Comparison of ENCODE assay signal across 16 cellular contexts in genomic region chr20:23126281-23127061, GRCh38. TPM values are rescaled to one million over a fixed set of nuclear protein-coding genes. Genes with fewer than 3 reads are reported as not detected.
A peak's percentile ranks its signal among the peaks of the same experiment; 100 is the strongest.
DNase-seq lines count a peak whose midpoint lies in the region; ATAC-seq and TF ChIP-seq lines count a peak whose summit lies in the region.
"Had no signal": no experiment of that assay in that cellular context is flagged by ENCODE, and none has a peak within 500 bp of the region (broad histone marks: within the 10 kb centered on the region; RNA-seq: fewer than 3 reads in every experiment).

No MANE protein-coding gene starts in this region.

- WGBS in adrenal gland, 4 donors, result 59 to 77% (median 72%) methylated on average over 9 to 12 of the region's 12 CpGs

- H3K27ac Mint-ChIP-seq in activated CD4-positive, alpha-beta T cell treated with anti-CD3 and anti-CD28 coated beads, Interleukin-2, amount 10 ng/mL, durations not matched to agents 7 days and 5 days, result peak overlapping the region; percentile 60
- H3K27ac Mint-ChIP-seq: activated CD4-positive, alpha-beta memory T cell treated with anti-CD3 and anti-CD28 coated beads for 36 hours; activated naive CD4-positive, alpha-beta T cell treated with anti-CD3 and anti-CD28 coated beads, Interleukin-2, amount 50 U/mL, for 24 hours had no signal

- intact Hi-C loops in adrenal gland (cut with DNase I), result no loop called here
- intact Hi-C loops in upper lobe of right lung (cut with DNase I), result no loop called here
- intact Hi-C loops in ascending aorta (cut with DNase I), result no loop called here

- no peak for TF ChIP-seq CTCF in adrenal gland (IDR thresholded peaks at IDR 0.05)
- no peak for TF ChIP-seq CTCF in upper lobe of right lung (IDR thresholded peaks at IDR 0.05)
- TF ChIP-seq CTCF in ascending aorta (IDR thresholded peaks at IDR 0.05), result no peak

- H3K4me1 ChIP-seq in adrenal gland (replicated peaks in 1 of 2), result peaks cover 12 to 28% of the 10 kb centered on the region in 2 donors
- H3K4me1 ChIP-seq in upper lobe of right lung, result peaks cover 22% of the 10 kb centered on the region
- no peaks in the 10 kb centered on the region for H3K4me1 ChIP-seq in ascending aorta

- H3K9me3 Mint-ChIP-seq in activated CD4-positive, alpha-beta T cell treated with anti-CD3 and anti-CD28 coated beads, Interleukin-2, amount 10 ng/mL, durations not matched to agents 7 days and 5 days, result no peaks in the 10 kb centered on the region
- H3K9me3 Mint-ChIP-seq: activated CD4-positive, alpha-beta memory T cell treated with anti-CD3 and anti-CD28 coated beads for 36 hours; activated naive CD4-positive, alpha-beta T cell treated with anti-CD3 and anti-CD28 coated beads, Interleukin-2, amount 50 U/mL, for 24 hours had no signal

- TF ChIP-seq POLR2A in adrenal gland (IDR thresholded peaks at IDR 0.05), result no peak

- H3K27ac ChIP-seq in adrenal gland (peak overlapping the region in 3 of 5 donors; percentile 49 to 81 (median 52)), upper lobe of right lung (peak overlapping the region; percentile 58), ascending aorta (peak overlapping the region in 1 of 2 donors; percentile 44)
- H3K27ac ChIP-seq: parathyroid adenoma, suprapubic skin had no signal

- H3K36me3 Mint-ChIP-seq in activated CD4-positive, alpha-beta T cell treated with anti-CD3 and anti-CD28 coated beads, Interleukin-2, amount 10 ng/mL, durations not matched to agents 7 days and 5 days (ENCODE audit: low read depth), result no peaks in the 10 kb centered on the region
- H3K36me3 Mint-ChIP-seq: activated CD4-positive, alpha-beta memory T cell treated with anti-CD3 and anti-CD28 coated beads for 36 hours; activated naive CD4-positive, alpha-beta T cell treated with anti-CD3 and anti-CD28 coated beads, Interleukin-2, amount 50 U/mL, for 24 hours had no signal

- no peaks in the 10 kb centered on the region for H3K4me1 Mint-ChIP-seq in activated CD4-positive, alpha-beta T cell treated with anti-CD3 and anti-CD28 coated beads, Interleukin-2, amount 10 ng/mL, durations not matched to agents 7 days and 5 days
- H3K4me1 Mint-ChIP-seq: activated naive CD4-positive, alpha-beta T cell treated with anti-CD3 and anti-CD28 coated beads, Interleukin-2, amount 50 U/mL, for 24 hours had no signal

- CTCF ChIA-PET in activated CD4-positive, alpha-beta T cell treated with anti-CD3 and anti-CD28 coated beads, Interleukin-2, amount 10 ng/mL, durations not matched to agents 7 days and 5 days (lab: Charles Lee), result interaction anchor here (0.7 kb wide), 1 partner anchor 25 kb away, joined by 3 read pairs; no protein-coding TSS in a partner anchor

- no peaks in the 10 kb centered on the region for H3K27me3 ChIP-seq in adrenal gland
- H3K27me3 ChIP-seq in upper lobe of right lung, result no peaks in the 10 kb centered on the region
- no peaks in the 10 kb centered on the region for H3K27me3 ChIP-seq in ascending aorta
- H3K27me3 ChIP-seq: suprapubic skin had no signal

- no peaks in the 10 kb centered on the region for H3K9me3 ChIP-seq in adrenal gland (replicated peaks in 1 of 3)
- no peaks in the 10 kb centered on the region for H3K9me3 ChIP-seq in upper lobe of right lung
- H3K9me3 ChIP-seq in ascending aorta, result no peaks in the 10 kb centered on the region
- H3K9me3 ChIP-seq: suprapubic skin had no signal

- DNase-seq in activated CD4-positive, alpha-beta T cell treated with anti-CD3 and anti-CD28 coated beads, Interleukin-2, amount 10 ng/mL, durations not matched to agents 7 days and 5 days, result no peak
- DNase-seq in activated CD4-positive, alpha-beta T cell treated with anti-CD3 and anti-CD28 coated beads, Interleukin-2, amount 50 U/mL, for 48 hours, result no peak
- DNase-seq in adrenal gland (peak in 1 of 7 donors; percentile 19), mesenteric fat pad (ENCODE audit: low spot score) (peak; percentile 86), upper lobe of right lung (peak; percentile 64), GM19238 (ENCODE audit: insufficient read length, low spot score) (no peak), RKO (ENCODE audit: low spot score) (no peak), ascending aorta (ENCODE audit: low spot score in 2 of 2) (no peak)
- DNase-seq: activated CD4-positive, alpha-beta memory T cell treated with anti-CD3 and anti-CD28 coated beads for 36 hours; NCI-H510A treated with DMSO at 0.1 percent for 48 hours had no signal

- no peaks in the 10 kb centered on the region for H3K27me3 Mint-ChIP-seq in activated CD4-positive, alpha-beta T cell treated with anti-CD3 and anti-CD28 coated beads, Interleukin-2, amount 10 ng/mL, durations not matched to agents 7 days and 5 days
- H3K27me3 Mint-ChIP-seq: activated CD4-positive, alpha-beta memory T cell treated with anti-CD3 and anti-CD28 coated beads for 36 hours had no signal

- POLR2A ChIA-PET in activated CD4-positive, alpha-beta T cell treated with anti-CD3 and anti-CD28 coated beads, Interleukin-2, amount 10 ng/mL, durations not matched to agents 7 days and 5 days (lab: Charles Lee), result no interaction called here

- H3K4me3 Mint-ChIP-seq in activated CD4-positive, alpha-beta T cell treated with anti-CD3 and anti-CD28 coated beads, Interleukin-2, amount 10 ng/mL, durations not matched to agents 7 days and 5 days, result no peak overlapping the region
- H3K4me3 Mint-ChIP-seq: activated CD4-positive, alpha-beta memory T cell treated with anti-CD3 and anti-CD28 coated beads for 36 hours; activated naive CD4-positive, alpha-beta T cell treated with anti-CD3 and anti-CD28 coated beads, Interleukin-2, amount 50 U/mL, for 24 hours had no signal

- peak; percentile 65 for ATAC-seq in upper lobe of right lung

- H3K4me3 ChIP-seq in adrenal gland (no peak overlapping the region), upper lobe of right lung (no peak overlapping the region), ascending aorta (no peak overlapping the region)
- H3K4me3 ChIP-seq: suprapubic skin had no signal

- H3K36me3 ChIP-seq in adrenal gland (replicated peaks in 1 of 2) (no peaks in the 10 kb centered on the region), upper lobe of right lung (no peaks in the 10 kb centered on the region), ascending aorta (no peaks in the 10 kb centered on the region)
- H3K36me3 ChIP-seq: suprapubic skin had no signal

RNA-seq across cellular contexts. Expression of gene CD93, which starts 40.3 kb away (rescaled TPM):
- 1 to 10 TPM; 1.7 to 1.8 TPM for total RNA-seq in activated CD4-positive, alpha-beta T cell treated with anti-CD3 and anti-CD28 coated beads, Interleukin-2, amount 10 ng/mL, durations not matched to agents 7 days and 5 days
- 10 to 100 TPM; 22.5 to 83.0 (median 53.7) TPM for total RNA-seq in adrenal gland
- 10 to 100 TPM in 1 of 3 donors, 1 to 10 TPM in 2; 4.3 to 16.1 (median 8.0) TPM for polyA plus RNA-seq in adrenal gland
- 105 TPM for total RNA-seq in mesenteric fat pad
- 160 TPM for total RNA-seq in upper lobe of right lung
- 206 TPM for total RNA-seq in ascending aorta
- total RNA-seq: A172, MCF 10A had no signal
- polyA plus RNA-seq: keratinocyte had no signal

Comparison
In these comparisons a context has a peak if more than half of its experiments do, and no peak if none do; other contexts are left out.
1. DNase-seq: peak in mesenteric fat pad (single experiment) and upper lobe of right lung (single experiment); none in activated CD4-positive, alpha-beta T cell treated with anti-CD3 and anti-CD28 coated beads, Interleukin-2, amount 10 ng/mL, durations not matched to agents 7 days and 5 days (single experiment), activated CD4-positive, alpha-beta T cell treated with anti-CD3 and anti-CD28 coated beads, Interleukin-2, amount 50 U/mL, for 48 hours (0 of 2), GM19238 (single experiment), RKO (single experiment) and ascending aorta (0 of 2).
2. RNA of gene CD93, which starts 40.3 kb away (total RNA-seq): 206 TPM in ascending aorta (single experiment), 160 TPM in upper lobe of right lung (single experiment), 105 TPM in mesenteric fat pad (single experiment) and 22.5 to 83.0 TPM in adrenal gland; 1.7 to 1.8 TPM in activated CD4-positive, alpha-beta T cell treated with anti-CD3 and anti-CD28 coated beads, Interleukin-2, amount 10 ng/mL, durations not matched to agents 7 days and 5 days; every median in the first group is over 4 times any median in the second.